11 cellular contexts compared by ENCODE assay signal in the genomic region with DNA sequence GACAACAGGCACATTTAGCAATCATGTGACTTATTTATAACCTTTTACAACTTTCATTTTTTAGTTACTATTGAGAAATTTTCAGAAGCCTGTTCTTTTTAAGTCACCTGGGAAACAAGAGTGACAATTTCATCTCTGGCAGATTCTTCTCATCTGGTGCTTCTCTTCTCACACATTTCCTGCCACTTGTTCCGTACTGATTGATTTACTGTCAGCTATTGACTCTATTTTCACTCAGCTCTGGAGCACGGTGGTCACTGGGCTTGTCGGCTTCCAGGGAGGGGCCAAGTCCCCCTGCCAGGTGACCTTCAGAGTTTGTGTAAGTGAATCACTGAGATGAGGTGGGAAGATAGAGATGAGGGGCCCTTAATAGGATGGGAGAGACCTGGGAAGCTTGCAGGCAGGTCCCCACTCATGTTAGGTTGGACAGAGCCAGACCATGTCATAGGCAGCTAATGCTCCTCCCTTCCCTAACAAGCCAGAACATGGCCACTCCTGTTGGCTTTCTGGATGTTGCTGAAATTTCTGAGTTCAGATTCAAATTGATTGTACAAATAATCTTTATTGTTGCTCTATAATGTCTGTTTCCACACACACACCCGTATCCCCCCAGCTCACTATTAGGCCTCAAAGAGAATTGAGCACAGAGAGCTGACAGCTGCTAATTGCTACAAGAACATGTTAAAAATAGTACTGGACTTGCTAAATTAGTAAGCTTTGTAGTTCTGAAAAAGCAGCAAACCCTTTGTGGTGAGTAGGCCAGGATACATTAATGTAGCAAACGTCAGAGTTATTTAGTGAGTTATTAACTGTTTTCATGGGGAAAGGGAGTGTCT. TPM values are rescaled to one million over a fixed set of nuclear protein-coding genes. Genes with fewer than 3 reads are reported as not detected.
DNase-seq lines count a peak whose midpoint lies in the region; ATAC-seq, FAIRE-seq and TF ChIP-seq lines count a peak whose summit lies in the region.
"Had no signal": no experiment of that assay in that cellular context is flagged by ENCODE, and none has a peak within 500 bp of the region (broad histone marks: within the 10 kb centered on the region; RNA-seq: fewer than 3 reads in every experiment).

No MANE protein-coding gene starts in this region.

- H3K4me1 Mint-ChIP-seq in activated naive CD4-positive, alpha-beta T cell treated with anti-CD3 and anti-CD28 coated beads for 36 hours (ENCODE audit: low read depth), result no peaks in the 10 kb centered on the region

- H3K9me3 Mint-ChIP-seq in activated naive CD4-positive, alpha-beta T cell treated with anti-CD3 and anti-CD28 coated beads for 36 hours, result no peaks in the 10 kb centered on the region

- no peak overlapping the region for H3K4me3 Mint-ChIP-seq in activated naive CD4-positive, alpha-beta T cell treated with anti-CD3 and anti-CD28 coated beads for 36 hours

- FAIRE-seq in GM18507 (lab: Jason Lieb, UNC), result peak; percentile 98

- H3K36me3 Mint-ChIP-seq in activated naive CD4-positive, alpha-beta T cell treated with anti-CD3 and anti-CD28 coated beads for 36 hours (ENCODE audit: low read depth), result peaks cover 8% of the 10 kb centered on the region

- CTCF ChIA-PET in activated naive CD4-positive, alpha-beta T cell treated with anti-CD3 and anti-CD28 coated beads for 36 hours (lab: Charles Lee), result interaction anchor here (0.7 kb wide), 1 partner anchor 157 kb away, joined by 3 read pairs; no protein-coding TSS in a partner anchor

- H3K27me3 Mint-ChIP-seq in activated naive CD4-positive, alpha-beta T cell treated with anti-CD3 and anti-CD28 coated beads for 36 hours (ENCODE audit: low read depth), result no peaks in the 10 kb centered on the region

- TF ChIP-seq CTCF in GM20000 (IDR thresholded peaks at IDR 0.05; ENCODE audit: extremely low read depth, missing control alignments), result no peak

- intact Hi-C loops in activated naive CD4-positive, alpha-beta T cell treated with anti-CD3 and anti-CD28 coated beads for 36 hours (cut with micrococcal nuclease), result no loop called here

- no peak overlapping the region for H3K27ac Mint-ChIP-seq in activated naive CD4-positive, alpha-beta T cell treated with anti-CD3 and anti-CD28 coated beads for 36 hours

- ATAC-seq in HG03097 (IDR thresholded peaks at IDR 0.05; ENCODE audit: low FRiP score, unreplicated experiment), result peak; percentile 67

- DNase-seq in GM18507 (ENCODE audit: extremely low spot score, insufficient read length, low read depth) (peak; percentile 86), GM20000 (ENCODE audit: low spot score) (peak; percentile 93), glomerular visceral epithelial cell (ENCODE audit: extremely low spot score) (peak; percentile 31), NOMO-1 treated with DMSO at 0.1 percent for 48 hours (lab: John Stamatoyannopoulos, UW; ENCODE audit: unreplicated experiment) (no peak), DMS153 treated with DMSO at 0.1 percent for 48 hours (lab: John Stamatoyannopoulos, UW; ENCODE audit: unreplicated experiment) (no peak), hippocampal formation (lab: John Stamatoyannopoulos, UW) (no peak)
- DNase-seq in activated naive CD4-positive, alpha-beta T cell treated with anti-CD3 and anti-CD28 coated beads for 36 hours, result no peak
- DNase-seq: central memory CD4-positive, alpha-beta T cell; KG1; stimulated activated CD8-positive, alpha-beta memory T cell treated with anti-CD3 and anti-CD28 coated beads, Interleukin-4, amount 100 ng/mL, for 48 hours had no signal

RNA-seq across cellular contexts. Expression of gene DUSP22, which starts 13.3 kb away (rescaled TPM):
- 10 to 100 TPM; 44.6 to 46.9 TPM for total RNA-seq in activated naive CD4-positive, alpha-beta T cell treated with anti-CD3 and anti-CD28 coated beads for 36 hours

Comparison
In these comparisons a context has a peak if more than half of its experiments do, and no peak if none do; other contexts are left out.
1. DNase-seq: peak in GM18507 (single experiment), GM20000 (single experiment) and glomerular visceral epithelial cell (single experiment); none in NOMO-1 treated with DMSO at 0.1 percent for 48 hours (single experiment), DMS153 treated with DMSO at 0.1 percent for 48 hours (single experiment), hippocampal formation (0 of 2) and activated naive CD4-positive, alpha-beta T cell treated with anti-CD3 and anti-CD28 coated beads for 36 hours (single experiment).